In genomic region chr17:4967539-4968165, GRCh38 we compare ENCODE assay signal across 8 cellular contexts. TPM values are rescaled to one million over a fixed set of nuclear protein-coding genes. Genes with fewer than 3 reads are reported as not detected.
A peak's percentile ranks its signal among the peaks of the same experiment; 100 is the strongest.
DNase-seq lines count a peak whose midpoint lies in the region; ATAC-seq, FAIRE-seq and TF ChIP-seq lines count a peak whose summit lies in the region.

A gene with protein sequence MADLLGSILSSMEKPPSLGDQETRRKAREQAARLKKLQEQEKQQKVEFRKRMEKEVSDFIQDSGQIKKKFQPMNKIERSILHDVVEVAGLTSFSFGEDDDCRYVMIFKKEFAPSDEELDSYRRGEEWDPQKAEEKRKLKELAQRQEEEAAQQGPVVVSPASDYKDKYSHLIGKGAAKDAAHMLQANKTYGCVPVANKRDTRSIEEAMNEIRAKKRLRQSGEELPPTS (minus strand): TSS chr17:4967817. CDS start chr17:4967804, 13 bp downstream.

- H3K4me1 Mint-ChIP-seq in central memory CD8-positive, alpha-beta T cell, result peaks cover 15% of the 10 kb centered on the region

- H3K9me3 Mint-ChIP-seq in central memory CD8-positive, alpha-beta T cell, result no peaks in the 10 kb centered on the region

- intact Hi-C loops in kidney (cut with DNase I), result no loop called here

- H3K4me1 ChIP-seq in kidney (ENCODE audit: control insufficient read depth in 1 of 2, insufficient read depth in 1 of 2, low read depth in 1 of 2, low read length in 2 of 2), result peaks cover 4 to 28% of the 10 kb centered on the region in 2 donors

- peak within 1 kb of the TSS; percentile 91 for H3K4me3 ChIP-seq in AG10803 (ENCODE audit: low read length)
- peak within 1 kb of the TSS; percentile 94 to 99 for H3K4me3 ChIP-seq in kidney (ENCODE audit: low read length in 2 of 2)

- peak; percentile 8; the same call in 1 of the 2 replicates for TF ChIP-seq CTCF in AG10803 (conservative IDR thresholded peaks at IDR 0.05; ENCODE audit: low read length)
- TF ChIP-seq CTCF in kidney (IDR thresholded peaks at IDR 0.05; ENCODE audit: borderline replicate concordance, extremely low read depth, insufficient read depth), result no peak

- peak within 1 kb of the TSS; percentile 75 to 95 for H3K9ac ChIP-seq in kidney (ENCODE audit: low read length in 2 of 2)

- peak; percentile 98 for DNase-seq in AG10803 (ENCODE audit: low read depth)
- peak; percentile 85 for DNase-seq in NCI-H345 treated with DMSO at 0.1 percent for 48 hours (lab: John Stamatoyannopoulos, UW; ENCODE audit: unreplicated experiment)
- peak; percentile 94 to 96 for DNase-seq in central memory CD8-positive, alpha-beta T cell (ENCODE audit: low spot score in 2 of 2)
- DNase-seq in kidney, result peak; percentile 98
- DNase-seq in stimulated activated CD4-positive, alpha-beta T cell treated with anti-CD3 and anti-CD28 coated beads, Interleukin-15, amount 100 ng/mL, for 1 hour (ENCODE audit: low read depth in 1 of 2, low spot score in 1 of 2), result peak; percentile 86 to 93

- no peaks in the 10 kb centered on the region for H3K27me3 Mint-ChIP-seq in central memory CD8-positive, alpha-beta T cell

- peak; percentile 62 for ATAC-seq in GM19035 (IDR thresholded peaks at IDR 0.05; ENCODE audit: unreplicated experiment)
- ATAC-seq in HG03342 (IDR thresholded peaks at IDR 0.05; ENCODE audit: unreplicated experiment), result peak; percentile 47
- ATAC-seq in activated CD4-positive, CD25-positive, alpha-beta regulatory T cell treated with anti-CD3 and anti-CD28 coated beads, Interleukin-2, amount 50 U/mL, for 24 hours, result peak; percentile 50 to 55
- ATAC-seq in central memory CD8-positive, alpha-beta T cell (replicated peaks; ENCODE audit: extremely low read depth, poor library complexity, severe bottlenecking), result peak; percentile 70

- peaks cover 15% of the 10 kb centered on the region for H3K36me3 Mint-ChIP-seq in central memory CD8-positive, alpha-beta T cell (ENCODE audit: insufficient read depth)

- H3K27ac ChIP-seq in kidney (ENCODE audit: low read depth in 2 of 2, low read length in 2 of 2), result peak within 1 kb of the TSS; percentile 98 to 99

- no peaks in the 10 kb centered on the region for H3K9me3 ChIP-seq in kidney (ENCODE audit: control insufficient read depth in 1 of 2, low read length in 2 of 2)

- no peak within 1 kb of the TSS for H3K4me3 Mint-ChIP-seq in central memory CD8-positive, alpha-beta T cell

- H3K36me3 ChIP-seq in kidney (ENCODE audit: control insufficient read depth in 1 of 2, insufficient read depth in 2 of 2, low read length in 2 of 2), result peaks cover 2 to 3% of the 10 kb centered on the region in 2 donors

- FAIRE-seq in kidney (lab: Jason Lieb, UNC), result no peak

- no peak within 1 kb of the TSS for H3K27ac Mint-ChIP-seq in central memory CD8-positive, alpha-beta T cell (ENCODE audit: low read depth)

RNA-seq across cellular contexts. Expression of the gene that starts here (rescaled TPM):
- 73.6 TPM for total RNA-seq in kidney
- polyA plus RNA-seq in kidney (ENCODE audit: insufficient read depth, low read depth, low replicate concordance), result 157 TPM

Comparison
In these comparisons a context has a peak if more than half of its experiments do, and no peak if none do; other contexts are left out.
1. Peak in every context shown above with its lines: DNase-seq, ATAC-seq, H3K4me3 ChIP-seq and H3K27ac ChIP-seq.